Comparison of ENCODE assay signal across 9 cellular contexts in genomic region chr20:45993197-45993951, GRCh38. TPM values are rescaled to one million over a fixed set of nuclear protein-coding genes. Genes with fewer than 3 reads are reported as not detected.
DNase-seq lines count a peak whose midpoint lies in the region; ATAC-seq and TF ChIP-seq lines count a peak whose summit lies in the region.
"Had no signal": no experiment of that assay in that cellular context is flagged by ENCODE, and none has a peak within 500 bp of the region (broad histone marks: within the 10 kb centered on the region; RNA-seq: fewer than 3 reads in every experiment).

No MANE protein-coding gene starts in this region.

- no peaks in the 10 kb centered on the region for H3K9me3 ChIP-seq in lung (ENCODE audit: control insufficient read depth in 2 of 2, insufficient read depth in 1 of 2, low read length in 1 of 2)

- CTCF ChIA-PET in activated CD8-positive, alpha-beta T cell treated with anti-CD3 and anti-CD28 coated beads, Interleukin-2, amount 10 ng/mL, durations not matched to agents 7 days and 5 days (lab: Charles Lee): interaction anchor here (0.8 to 1.4 kb wide), 2 partner anchors 18 to 23 kb away, joined by 3 read pairs; no protein-coding TSS in a partner anchor

- peaks cover 27% of the 10 kb centered on the region for H3K4me1 Mint-ChIP-seq in activated CD8-positive, alpha-beta T cell treated with anti-CD3 and anti-CD28 coated beads, Interleukin-2, amount 10 ng/mL, durations not matched to agents 7 days and 5 days (ENCODE audit: low read depth)
- H3K4me1 Mint-ChIP-seq in activated CD4-positive, alpha-beta T cell treated with anti-CD3 and anti-CD28 coated beads, Interleukin-2, amount 10 ng/mL, durations not matched to agents 24 days and 14 days: peaks cover 23% of the 10 kb centered on the region

- intact Hi-C loops in activated CD4-positive, alpha-beta T cell treated with anti-CD3 and anti-CD28 coated beads, Interleukin-2, amount 10 ng/mL, durations not matched to agents 24 days and 14 days (cut with micrococcal nuclease): no loop called here
- intact Hi-C loops in sciatic nerve (cut with DNase I): no loop called here

- peak; percentile 74 for DNase-seq in DMS53 treated with DMSO at 0.1 percent for 48 hours (lab: John Stamatoyannopoulos, UW; ENCODE audit: unreplicated experiment)
- peak; percentile 97 for DNase-seq in M059J (ENCODE audit: low read depth)
- no peak for DNase-seq in activated CD8-positive, alpha-beta T cell treated with anti-CD3 and anti-CD28 coated beads, Interleukin-2, amount 10 ng/mL, durations not matched to agents 7 days and 5 days
- no peak for DNase-seq in lung (ENCODE audit: low spot score)
- no peak for DNase-seq in activated CD4-positive, alpha-beta T cell treated with anti-CD3 and anti-CD28 coated beads, Interleukin-2, amount 10 ng/mL, durations not matched to agents 24 days and 14 days
- no peak for DNase-seq in activated T-cell treated with anti-CD3 and anti-CD28 coated beads, Interleukin-2, amount 50 U/mL, for 1 hour
- no peak for DNase-seq in sciatic nerve (ENCODE audit: low spot score)

- no peaks in the 10 kb centered on the region for H3K36me3 Mint-ChIP-seq in activated CD8-positive, alpha-beta T cell treated with anti-CD3 and anti-CD28 coated beads, Interleukin-2, amount 10 ng/mL, durations not matched to agents 7 days and 5 days (ENCODE audit: low read depth)
- no peaks in the 10 kb centered on the region for H3K36me3 Mint-ChIP-seq in activated CD4-positive, alpha-beta T cell treated with anti-CD3 and anti-CD28 coated beads, Interleukin-2, amount 10 ng/mL, durations not matched to agents 24 days and 14 days (ENCODE audit: low read depth)

- no peak for TF ChIP-seq CTCF in lung (IDR thresholded peaks at IDR 0.05; ENCODE audit: control extremely low read depth, extremely low read depth)

- H3K27ac Mint-ChIP-seq in activated CD8-positive, alpha-beta T cell treated with anti-CD3 and anti-CD28 coated beads, Interleukin-2, amount 10 ng/mL, durations not matched to agents 7 days and 5 days: no peak overlapping the region
- H3K27ac Mint-ChIP-seq in activated CD4-positive, alpha-beta T cell treated with anti-CD3 and anti-CD28 coated beads, Interleukin-2, amount 10 ng/mL, durations not matched to agents 24 days and 14 days: no peak overlapping the region
- H3K27ac Mint-ChIP-seq: T-helper 2 cell treated with Interferon-gamma antibody and Interleukin-4, amounts not matched to agents 5 μg/mL and 100 μg/mL, for 36 hours had no signal

- no peaks in the 10 kb centered on the region for H3K4me1 ChIP-seq in lung (ENCODE audit: control insufficient read depth in 2 of 2, insufficient read depth in 2 of 2, low read length in 2 of 2)

- 61 to 66% methylated on average over 11 to 12 of the region's 12 CpGs for WGBS in lung, 2 donors

- H3K4me3 ChIP-seq in lung: no peak overlapping the region

- peak; percentile 60 for ATAC-seq in activated CD8-positive, alpha-beta T cell treated with anti-CD3 and anti-CD28 coated beads, Interleukin-2, amount 10 ng/mL, durations not matched to agents 7 days and 5 days
- ATAC-seq in lung (ENCODE audit: insufficient read depth, low FRiP score) (peak; percentile 59), GM21619 (IDR thresholded peaks at IDR 0.05; ENCODE audit: unreplicated experiment) (no peak), sciatic nerve (no peak)

- POLR2A ChIA-PET in activated CD8-positive, alpha-beta T cell treated with anti-CD3 and anti-CD28 coated beads, Interleukin-2, amount 10 ng/mL, durations not matched to agents 7 days and 5 days (lab: Charles Lee): no interaction called here

- no peak overlapping the region for H3K27ac ChIP-seq in lung (ENCODE audit: low read depth in 1 of 2, low read length in 1 of 2)

- peaks cover 24% of the 10 kb centered on the region for H3K27me3 Mint-ChIP-seq in activated CD8-positive, alpha-beta T cell treated with anti-CD3 and anti-CD28 coated beads, Interleukin-2, amount 10 ng/mL, durations not matched to agents 7 days and 5 days (ENCODE audit: low read depth)
- peaks cover 34% of the 10 kb centered on the region for H3K27me3 Mint-ChIP-seq in activated CD4-positive, alpha-beta T cell treated with anti-CD3 and anti-CD28 coated beads, Interleukin-2, amount 10 ng/mL, durations not matched to agents 24 days and 14 days

- no peaks in the 10 kb centered on the region for H3K36me3 ChIP-seq in lung (ENCODE audit: control insufficient read depth in 2 of 2, insufficient read depth in 2 of 2, low read length in 2 of 2)

- H3K27me3 ChIP-seq in lung (ENCODE audit: control insufficient read depth, insufficient read depth): peaks cover 5% of the 10 kb centered on the region

- H3K4me3 Mint-ChIP-seq in activated CD8-positive, alpha-beta T cell treated with anti-CD3 and anti-CD28 coated beads, Interleukin-2, amount 10 ng/mL, durations not matched to agents 7 days and 5 days: no peak overlapping the region
- no peak overlapping the region for H3K4me3 Mint-ChIP-seq in activated CD4-positive, alpha-beta T cell treated with anti-CD3 and anti-CD28 coated beads, Interleukin-2, amount 10 ng/mL, durations not matched to agents 24 days and 14 days
- H3K4me3 Mint-ChIP-seq: T-helper 2 cell treated with Interferon-gamma antibody and Interleukin-4, amounts not matched to agents 5 μg/mL and 100 μg/mL, for 36 hours had no signal

- H3K9me3 Mint-ChIP-seq in activated CD8-positive, alpha-beta T cell treated with anti-CD3 and anti-CD28 coated beads, Interleukin-2, amount 10 ng/mL, durations not matched to agents 7 days and 5 days (ENCODE audit: insufficient read depth): no peaks in the 10 kb centered on the region
- H3K9me3 Mint-ChIP-seq in activated CD4-positive, alpha-beta T cell treated with anti-CD3 and anti-CD28 coated beads, Interleukin-2, amount 10 ng/mL, durations not matched to agents 24 days and 14 days: no peaks in the 10 kb centered on the region
- H3K9me3 Mint-ChIP-seq: T-helper 2 cell treated with Interferon-gamma antibody and Interleukin-4, amounts not matched to agents 5 μg/mL and 100 μg/mL, for 36 hours had no signal

RNA-seq across cellular contexts. Expression of gene MMP9, which starts 15.3 kb away (rescaled TPM):
- total RNA-seq in M059J (2014; rRNA removed; shearing (Covaris generic)): 1.5 and 2.3 TPM in 2 replicates
- not detected for total RNA-seq in activated CD8-positive, alpha-beta T cell treated with anti-CD3 and anti-CD28 coated beads, Interleukin-2, amount 10 ng/mL, durations not matched to agents 7 days and 5 days
- total RNA-seq in lung: 10 to 100 TPM; 31.1 to 35.0 TPM
- 10 to 100 TPM in 1 of 2 donors, 1 to 10 TPM in 1; 3.1 to 47.7 TPM for polyA plus RNA-seq in lung
- 0.19 and 0.28 TPM in 2 replicates for total RNA-seq in activated CD4-positive, alpha-beta T cell treated with anti-CD3 and anti-CD28 coated beads, Interleukin-2, amount 10 ng/mL, durations not matched to agents 24 days and 14 days
- 5.0 TPM for total RNA-seq in sciatic nerve

RNA-seq across cellular contexts. Expression of gene ZNF335, which starts 21.4 kb away (rescaled TPM):
- total RNA-seq in M059J (2014; rRNA removed; shearing (Covaris generic)): 8.4 and 13.0 TPM in 2 replicates
- 10 to 100 TPM; 33.1 to 34.5 TPM for total RNA-seq in activated CD8-positive, alpha-beta T cell treated with anti-CD3 and anti-CD28 coated beads, Interleukin-2, amount 10 ng/mL, durations not matched to agents 7 days and 5 days
- total RNA-seq in lung: 10 to 100 TPM; 19.0 to 23.6 TPM
- polyA plus RNA-seq in lung: 10 to 100 TPM; 12.8 to 13.0 TPM
- total RNA-seq in activated CD4-positive, alpha-beta T cell treated with anti-CD3 and anti-CD28 coated beads, Interleukin-2, amount 10 ng/mL, durations not matched to agents 24 days and 14 days: 37.5 and 39.5 TPM in 2 replicates
- total RNA-seq in sciatic nerve: 22.3 TPM

RNA-seq across cellular contexts. Expression of gene SLC12A5, which starts 35.6 kb away (rescaled TPM):
- 0.37 and 1.8 TPM in 2 replicates for total RNA-seq in M059J (2014; rRNA removed; shearing (Covaris generic))
- total RNA-seq in activated CD8-positive, alpha-beta T cell treated with anti-CD3 and anti-CD28 coated beads, Interleukin-2, amount 10 ng/mL, durations not matched to agents 7 days and 5 days: 1 to 10 TPM; 1.3 to 1.7 TPM
- under 1 TPM in 1 of 2 donors, not detected in 1; 0.52 TPM for total RNA-seq in lung
- not detected for polyA plus RNA-seq in lung
- not detected in 2 replicates for total RNA-seq in activated CD4-positive, alpha-beta T cell treated with anti-CD3 and anti-CD28 coated beads, Interleukin-2, amount 10 ng/mL, durations not matched to agents 24 days and 14 days
- 3.9 TPM for total RNA-seq in sciatic nerve

RNA-seq across cellular contexts. Expression of gene PCIF1, which starts 58.9 kb away (rescaled TPM):
- 11.1 and 14.5 TPM in 2 replicates for total RNA-seq in M059J (2014; rRNA removed; shearing (Covaris generic))
- 10 to 100 TPM; 40.3 to 41.2 TPM for total RNA-seq in activated CD8-positive, alpha-beta T cell treated with anti-CD3 and anti-CD28 coated beads, Interleukin-2, amount 10 ng/mL, durations not matched to agents 7 days and 5 days
- 10 to 100 TPM; 27.7 to 48.1 TPM for total RNA-seq in lung
- 10 to 100 TPM; 28.4 to 35.6 TPM for polyA plus RNA-seq in lung
- 26.1 and 27.8 TPM in 2 replicates for total RNA-seq in activated CD4-positive, alpha-beta T cell treated with anti-CD3 and anti-CD28 coated beads, Interleukin-2, amount 10 ng/mL, durations not matched to agents 24 days and 14 days
- 38.2 TPM for total RNA-seq in sciatic nerve

Comparison
In these comparisons a context has a peak if more than half of its experiments do, and no peak if none do; other contexts are left out.
1. DNase-seq: peak in DMS53 treated with DMSO at 0.1 percent for 48 hours (single experiment) and M059J (single experiment); none in activated CD8-positive, alpha-beta T cell treated with anti-CD3 and anti-CD28 coated beads, Interleukin-2, amount 10 ng/mL, durations not matched to agents 7 days and 5 days (single experiment), lung (single experiment), activated CD4-positive, alpha-beta T cell treated with anti-CD3 and anti-CD28 coated beads, Interleukin-2, amount 10 ng/mL, durations not matched to agents 24 days and 14 days (single experiment), activated T-cell treated with anti-CD3 and anti-CD28 coated beads, Interleukin-2, amount 50 U/mL, for 1 hour (single experiment) and sciatic nerve (single experiment).
2. ATAC-seq: peak in activated CD8-positive, alpha-beta T cell treated with anti-CD3 and anti-CD28 coated beads, Interleukin-2, amount 10 ng/mL, durations not matched to agents 7 days and 5 days (single experiment) and lung (single experiment); none in GM21619 (single experiment) and sciatic nerve (single experiment).